1 cellular context compared by ENCODE assay signal in the genomic region with DNA sequence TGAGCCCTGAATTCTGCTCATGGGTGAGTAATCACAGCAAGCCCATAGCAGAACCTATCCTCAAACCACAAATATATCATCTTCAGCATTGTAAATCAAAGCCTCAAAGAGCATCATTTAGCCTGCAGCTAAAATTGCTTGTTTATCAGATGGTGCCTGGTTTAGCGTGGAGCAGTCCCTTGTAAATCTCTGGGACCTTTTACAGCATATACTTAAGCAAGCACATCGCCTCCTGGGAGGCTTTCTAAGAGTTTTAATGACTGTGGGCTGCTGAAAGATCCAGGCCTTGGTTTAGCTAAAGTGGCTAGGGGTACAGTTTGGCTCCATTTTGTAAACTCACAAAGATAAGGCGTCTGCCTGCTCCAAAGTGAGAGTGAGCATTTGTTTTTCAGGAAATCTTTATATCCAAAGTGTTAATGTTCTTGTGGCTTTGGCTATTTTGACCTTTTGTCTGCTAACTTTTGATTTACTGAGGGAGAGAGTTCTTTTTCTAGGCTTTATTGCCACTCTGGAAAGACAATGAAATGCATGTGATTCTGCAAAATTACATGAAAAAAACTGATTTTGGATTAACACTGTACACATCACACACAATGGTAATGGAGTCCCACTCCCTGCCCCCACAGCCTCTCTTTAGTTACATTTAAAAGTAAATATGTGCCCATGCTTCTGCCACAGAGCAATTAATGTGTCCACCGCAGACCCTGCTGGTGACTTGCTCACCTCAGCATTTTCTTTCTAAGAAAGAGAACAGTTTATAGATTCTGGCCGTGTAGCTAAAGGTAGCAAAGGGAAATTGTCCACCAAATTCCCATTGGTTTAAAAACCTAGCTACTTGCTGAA.
TF ChIP-seq lines count a peak whose summit lies in the region.

No MANE protein-coding gene starts in this region.

TF ChIP-seq in GM23338, 12 proteins besides CTCF, POLR2A, EP300 and RAD21 (continued from another document):
- TF ChIP-seq, protein P1, sequence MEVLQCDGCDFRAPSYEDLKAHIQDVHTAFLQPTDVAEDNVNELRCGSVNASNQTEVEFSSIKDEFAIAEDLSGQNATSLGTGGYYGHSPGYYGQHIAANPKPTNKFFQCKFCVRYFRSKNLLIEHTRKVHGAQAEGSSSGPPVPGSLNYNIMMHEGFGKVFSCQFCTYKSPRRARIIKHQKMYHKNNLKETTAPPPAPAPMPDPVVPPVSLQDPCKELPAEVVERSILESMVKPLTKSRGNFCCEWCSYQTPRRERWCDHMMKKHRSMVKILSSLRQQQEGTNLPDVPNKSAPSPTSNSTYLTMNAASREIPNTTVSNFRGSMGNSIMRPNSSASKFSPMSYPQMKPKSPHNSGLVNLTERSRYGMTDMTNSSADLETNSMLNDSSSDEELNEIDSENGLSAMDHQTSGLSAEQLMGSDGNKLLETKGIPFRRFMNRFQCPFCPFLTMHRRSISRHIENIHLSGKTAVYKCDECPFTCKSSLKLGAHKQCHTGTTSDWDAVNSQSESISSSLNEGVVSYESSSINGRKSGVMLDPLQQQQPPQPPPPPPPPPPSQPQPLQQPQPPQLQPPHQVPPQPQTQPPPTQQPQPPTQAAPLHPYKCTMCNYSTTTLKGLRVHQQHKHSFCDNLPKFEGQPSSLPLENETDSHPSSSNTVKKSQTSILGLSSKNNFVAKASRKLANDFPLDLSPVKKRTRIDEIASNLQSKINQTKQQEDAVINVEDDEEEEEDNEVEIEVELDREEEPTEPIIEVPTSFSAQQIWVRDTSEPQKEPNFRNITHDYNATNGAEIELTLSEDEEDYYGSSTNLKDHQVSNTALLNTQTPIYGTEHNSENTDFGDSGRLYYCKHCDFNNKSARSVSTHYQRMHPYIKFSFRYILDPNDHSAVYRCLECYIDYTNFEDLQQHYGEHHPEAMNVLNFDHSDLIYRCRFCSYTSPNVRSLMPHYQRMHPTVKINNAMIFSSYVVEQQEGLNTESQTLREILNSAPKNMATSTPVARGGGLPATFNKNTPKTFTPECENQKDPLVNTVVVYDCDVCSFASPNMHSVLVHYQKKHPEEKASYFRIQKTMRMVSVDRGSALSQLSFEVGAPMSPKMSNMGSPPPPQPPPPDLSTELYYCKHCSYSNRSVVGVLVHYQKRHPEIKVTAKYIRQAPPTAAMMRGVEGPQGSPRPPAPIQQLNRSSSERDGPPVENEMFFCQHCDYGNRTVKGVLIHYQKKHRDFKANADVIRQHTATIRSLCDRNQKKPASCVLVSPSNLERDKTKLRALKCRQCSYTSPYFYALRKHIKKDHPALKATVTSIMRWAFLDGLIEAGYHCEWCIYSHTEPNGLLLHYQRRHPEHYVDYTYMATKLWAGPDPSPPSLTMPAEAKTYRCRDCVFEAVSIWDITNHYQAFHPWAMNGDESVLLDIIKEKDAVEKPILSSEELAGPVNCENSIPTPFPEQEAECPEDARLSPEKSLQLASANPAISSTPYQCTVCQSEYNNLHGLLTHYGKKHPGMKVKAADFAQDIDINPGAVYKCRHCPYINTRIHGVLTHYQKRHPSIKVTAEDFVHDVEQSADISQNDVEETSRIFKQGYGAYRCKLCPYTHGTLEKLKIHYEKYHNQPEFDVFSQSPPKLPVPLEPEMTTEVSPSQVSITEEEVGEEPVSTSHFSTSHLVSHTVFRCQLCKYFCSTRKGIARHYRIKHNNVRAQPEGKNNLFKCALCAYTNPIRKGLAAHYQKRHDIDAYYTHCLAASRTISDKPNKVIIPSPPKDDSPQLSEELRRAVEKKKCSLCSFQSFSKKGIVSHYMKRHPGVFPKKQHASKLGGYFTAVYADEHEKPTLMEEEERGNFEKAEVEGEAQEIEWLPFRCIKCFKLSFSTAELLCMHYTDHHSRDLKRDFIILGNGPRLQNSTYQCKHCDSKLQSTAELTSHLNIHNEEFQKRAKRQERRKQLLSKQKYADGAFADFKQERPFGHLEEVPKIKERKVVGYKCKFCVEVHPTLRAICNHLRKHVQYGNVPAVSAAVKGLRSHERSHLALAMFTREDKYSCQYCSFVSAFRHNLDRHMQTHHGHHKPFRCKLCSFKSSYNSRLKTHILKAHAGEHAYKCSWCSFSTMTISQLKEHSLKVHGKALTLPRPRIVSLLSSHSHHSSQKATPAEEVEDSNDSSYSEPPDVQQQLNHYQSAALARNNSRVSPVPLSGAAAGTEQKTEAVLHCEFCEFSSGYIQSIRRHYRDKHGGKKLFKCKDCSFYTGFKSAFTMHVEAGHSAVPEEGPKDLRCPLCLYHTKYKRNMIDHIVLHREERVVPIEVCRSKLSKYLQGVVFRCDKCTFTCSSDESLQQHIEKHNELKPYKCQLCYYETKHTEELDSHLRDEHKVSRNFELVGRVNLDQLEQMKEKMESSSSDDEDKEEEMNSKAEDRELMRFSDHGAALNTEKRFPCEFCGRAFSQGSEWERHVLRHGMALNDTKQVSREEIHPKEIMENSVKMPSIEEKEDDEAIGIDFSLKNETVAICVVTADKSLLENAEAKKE (CRISPR knock-in tag; IDR thresholded peaks at IDR 0.05) = no peak
- TF ChIP-seq POLR2AphosphoS5 (IDR thresholded peaks at IDR 0.05; ENCODE audit: low read depth) (no peak), ZNF114 (CRISPR knock-in tag; IDR thresholded peaks at IDR 0.05) (no peak)
